Comparison of ENCODE assay signal across 18 cellular contexts in the genomic region with DNA sequence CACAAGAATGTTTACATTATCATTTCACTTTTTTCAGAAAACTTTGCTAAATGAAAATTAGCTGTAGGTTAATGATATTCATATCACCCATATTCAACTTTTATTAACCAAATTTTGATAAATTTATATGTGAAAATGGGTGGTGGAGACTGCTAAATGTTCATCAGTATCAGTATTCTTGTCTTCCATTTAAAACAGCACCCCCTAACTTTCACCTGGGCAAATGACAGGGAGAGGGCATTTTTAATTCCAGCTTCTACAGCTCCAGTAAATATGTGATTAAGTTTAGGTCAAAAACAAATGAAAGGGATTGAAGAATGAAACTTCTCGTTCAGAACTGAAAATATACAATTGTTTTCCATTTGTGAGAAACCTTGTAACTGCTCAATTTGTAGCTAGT.
DNase-seq lines count a peak whose midpoint lies in the region; ATAC-seq, FAIRE-seq and TF ChIP-seq lines count a peak whose summit lies in the region.
"Had no signal": no experiment of that assay in that cellular context is flagged by ENCODE, and none has a peak within 500 bp of the region (broad histone marks: within the 10 kb centered on the region; RNA-seq: fewer than 3 reads in every experiment).

No MANE protein-coding gene starts in this region.

- DNase-seq in D721Med (ENCODE audit: insufficient read length, low spot score): no peak
- DNase-seq in HuH-7.5 (ENCODE audit: low spot score): peak; percentile 2
- DNase-seq in SK-MEL-5 (ENCODE audit: low read depth, low spot score): peak; percentile 2
- no peak for DNase-seq in keratinocyte (ENCODE audit: low read depth, low spot score)
- no peak for DNase-seq in NCI-H748 treated with DMSO at 0.1 percent for 48 hours (lab: John Stamatoyannopoulos, UW)
- no peak for DNase-seq in HepG2 (ENCODE audit: low spot score)
- DNase-seq in KBM-7: no peak
- DNase-seq: activated CD4-positive, CD25-positive, alpha-beta regulatory T cell; effector CD4-positive, alpha-beta T cell; GM23248; hypothalamus; NCI-H1105; NCI-H2171; NCI-H82; thyroid gland had no signal

- H2AFZ ChIP-seq in keratinocyte (ENCODE audit: control insufficient read depth, low read length): no peak overlapping the region
- no peak overlapping the region for H2AFZ ChIP-seq in HepG2 (ENCODE audit: low read length)
- H2AFZ ChIP-seq: GM23248, parathyroid adenoma had no signal

- 0% methylated on average over 1 of the region's 1 CpG for WGBS in HepG2 (ENCODE audit: low lambda C conversion rate)

- H3K4me2 ChIP-seq in keratinocyte (ENCODE audit: control insufficient read depth, extremely low read depth, insufficient read depth, low read depth, low read length) (no peak overlapping the region), HepG2 (ENCODE audit: low read depth, low read length) (no peak overlapping the region)

- POLR2A ChIA-PET in HepG2 (lab: Yijun Ruan, JAX): no interaction called here

- no peak for TF ChIP-seq POLR2A in HepG2 (IDR thresholded peaks at IDR 0.05; ENCODE audit: insufficient read depth in 1 of 2, low read depth in 2 of 2, low read length in 2 of 2)

- H3K4me1 ChIP-seq in keratinocyte (ENCODE audit: control insufficient read depth, extremely low read depth, insufficient read depth, low read length): no peaks in the 10 kb centered on the region
- no peaks in the 10 kb centered on the region for H3K4me1 ChIP-seq in HepG2 (ENCODE audit: insufficient read depth, low read length)
- H3K4me1 ChIP-seq: parathyroid adenoma, thyroid gland had no signal

- H3K9ac ChIP-seq in keratinocyte (ENCODE audit: control insufficient read depth, extremely low read depth, insufficient read depth, low read length) (no peak overlapping the region), HepG2 (ENCODE audit: insufficient read depth, low read depth, low read length) (no peak overlapping the region)
- H3K9ac ChIP-seq: GM23248, parathyroid adenoma had no signal

- no peaks in the 10 kb centered on the region for H3K9me3 ChIP-seq in keratinocyte (ENCODE audit: control insufficient read depth, low read depth, low read length)
- H3K9me3 ChIP-seq in HepG2 (ENCODE audit: low read length): no peaks in the 10 kb centered on the region
- H3K9me3 ChIP-seq: thyroid gland had no signal

- H3K36me3 ChIP-seq in keratinocyte (ENCODE audit: control insufficient read depth in 2 of 2, extremely low read depth in 1 of 2, insufficient read depth in 2 of 2, low read length in 2 of 2) (no peaks in the 10 kb centered on the region), HepG2 (replicated peaks in 1 of 2; ENCODE audit: control insufficient read depth in 1 of 2, insufficient read depth in 2 of 2, low read length in 2 of 2) (no peaks in the 10 kb centered on the region)
- H3K36me3 ChIP-seq: thyroid gland had no signal

- BruUV-seq in HepG2 (replicated peaks; lab: Mats Ljungman, UMichigan): no TSS peak

- dilution Hi-C loops in keratinocyte (cut with MboI; ENCODE audit: extremely low pct_ligation_motif_present, low sequenced_read_pairs): no loop called here

- H3K4me3 ChIP-seq in keratinocyte (ENCODE audit: control insufficient read depth in 2 of 3, extremely low read depth in 1 of 3, insufficient read depth in 2 of 3, low read depth in 1 of 3, low read length in 3 of 3) (no peak overlapping the region), HepG2 (replicated peaks in 1 of 3; ENCODE audit: insufficient read depth in 1 of 3, low read depth in 2 of 3, low read length in 3 of 3) (no peak overlapping the region)
- H3K4me3 ChIP-seq: GM23248, thyroid gland had no signal

- ATAC-seq in HG03097 (IDR thresholded peaks at IDR 0.05; ENCODE audit: low FRiP score, unreplicated experiment) (no peak), HepG2 (no peak)
- ATAC-seq: activated T-helper 17 cell treated with anti-CD3 and anti-CD28 coated beads, Interleukin-2, amount 50 U/mL, for 72 hours had no signal

- in situ Hi-C loops in SK-MEL-5 (cut with HindIII; ENCODE audit: low pct_unique_long_range_greater_than_20kb, low sequenced_read_pairs) (no loop called here), HepG2 (cut with HindIII; ENCODE audit: extremely low pct_ligation_motif_present, low pct_unique_long_range_greater_than_20kb) (no loop called here), KBM-7 (cut with MboI; ENCODE audit: low pct_unique_long_range_greater_than_20kb, low sequenced_read_pairs) (no loop called here)

- H3K79me2 ChIP-seq in keratinocyte (ENCODE audit: control insufficient read depth, insufficient read depth, low read length): no peaks in the 10 kb centered on the region
- no peaks in the 10 kb centered on the region for H3K79me2 ChIP-seq in HepG2 (ENCODE audit: insufficient read depth, low read length)
- H3K79me2 ChIP-seq: parathyroid adenoma had no signal

- CTCF ChIA-PET in HepG2 (lab: Yijun Ruan, JAX; ENCODE audit: low intra/inter-chr PET ratio, low total read pairs): no interaction called here

- TF ChIP-seq EP300 in HepG2 (IDR thresholded peaks at IDR 0.05; ENCODE audit: low read depth in 2 of 2, low read length in 2 of 2): no peak
- TF ChIP-seq EP300 in HepG2 (CRISPR knock-in tag; IDR thresholded peaks at IDR 0.05; ENCODE audit: borderline replicate concordance): no peak

- intact Hi-C loops in HepG2 (cut with micrococcal nuclease; ENCODE audit: unreplicated experiment): no loop called here

- TF ChIP-seq CTCF in D721Med (IDR thresholded peaks at IDR 0.05; ENCODE audit: insufficient read depth, missing control alignments): no peak
- peak in 2 of 3 experiments; percentile 25 to 28 for TF ChIP-seq CTCF in keratinocyte (optimal IDR thresholded peaks at IDR 0.05 in 1 of 3, IDR thresholded peaks at IDR 0.05 in 1 of 3, conservative IDR thresholded peaks at IDR 0.05 in 1 of 3; ENCODE audit: extremely low read depth in 1 of 3, insufficient read depth in 2 of 3, low read length in 3 of 3)
- no peak for TF ChIP-seq CTCF in HepG2 (CRISPR knock-in tag; IDR thresholded peaks at IDR 0.05)

- TF ChIP-seq RAD21 in HepG2 (CRISPR knock-in tag; IDR thresholded peaks at IDR 0.05): no peak

- H3K27me3 ChIP-seq in keratinocyte (ENCODE audit: control insufficient read depth, extremely low read depth, insufficient read depth, low read length) (no peaks in the 10 kb centered on the region), HepG2 (ENCODE audit: control insufficient read depth in 1 of 2, insufficient read depth in 2 of 2, low read length in 2 of 2) (no peaks in the 10 kb centered on the region)
- H3K27me3 ChIP-seq: thyroid gland had no signal

- H4K20me1 ChIP-seq in keratinocyte (ENCODE audit: control insufficient read depth, extremely low read depth, insufficient read depth, low read length): no peaks in the 10 kb centered on the region
- no peaks in the 10 kb centered on the region for H4K20me1 ChIP-seq in HepG2 (ENCODE audit: insufficient read depth, low read length)

- FAIRE-seq in D721Med (lab: Jason Lieb, UNC): peak; percentile 75
- no peak for FAIRE-seq in keratinocyte (lab: Jason Lieb, UNC)
- FAIRE-seq in HepG2 (lab: Jason Lieb, UNC): no peak

- H3K27ac ChIP-seq in keratinocyte (ENCODE audit: control insufficient read depth, insufficient read depth, low read length) (no peak overlapping the region), HepG2 (ENCODE audit: extremely low read length, insufficient read depth, low read length) (no peak overlapping the region)
- H3K27ac ChIP-seq: GM23248, parathyroid adenoma, thyroid gland had no signal

- no peaks in the 10 kb centered on the region for H3K9me1 ChIP-seq in keratinocyte (ENCODE audit: control insufficient read depth, extremely low read depth, insufficient read depth, low read length)

TF ChIP-seq in HepG2, 621 proteins besides CTCF, POLR2A, EP300 and RAD21 (continues in another document):
- TF ChIP-seq ZBTB7B (CRISPR knock-in tag; IDR thresholded peaks at IDR 0.05): no peak
- TF ChIP-seq, protein P1, sequence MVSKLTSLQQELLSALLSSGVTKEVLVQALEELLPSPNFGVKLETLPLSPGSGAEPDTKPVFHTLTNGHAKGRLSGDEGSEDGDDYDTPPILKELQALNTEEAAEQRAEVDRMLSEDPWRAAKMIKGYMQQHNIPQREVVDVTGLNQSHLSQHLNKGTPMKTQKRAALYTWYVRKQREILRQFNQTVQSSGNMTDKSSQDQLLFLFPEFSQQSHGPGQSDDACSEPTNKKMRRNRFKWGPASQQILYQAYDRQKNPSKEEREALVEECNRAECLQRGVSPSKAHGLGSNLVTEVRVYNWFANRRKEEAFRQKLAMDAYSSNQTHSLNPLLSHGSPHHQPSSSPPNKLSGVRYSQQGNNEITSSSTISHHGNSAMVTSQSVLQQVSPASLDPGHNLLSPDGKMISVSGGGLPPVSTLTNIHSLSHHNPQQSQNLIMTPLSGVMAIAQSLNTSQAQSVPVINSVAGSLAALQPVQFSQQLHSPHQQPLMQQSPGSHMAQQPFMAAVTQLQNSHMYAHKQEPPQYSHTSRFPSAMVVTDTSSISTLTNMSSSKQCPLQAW (CRISPR knock-in tag; IDR thresholded peaks at IDR 0.05): no peak
- TF ChIP-seq HOXD1 (CRISPR knock-in tag; IDR thresholded peaks at IDR 0.05): no peak
- TF ChIP-seq MYPOP (CRISPR knock-in tag; IDR thresholded peaks at IDR 0.05): no peak
- TF ChIP-seq ZNF20 (CRISPR knock-in tag; IDR thresholded peaks at IDR 0.05): no peak
- TF ChIP-seq MIER2 (CRISPR knock-in tag; IDR thresholded peaks at IDR 0.05): no peak
- no peak for TF ChIP-seq ATF1 (CRISPR knock-in tag; IDR thresholded peaks at IDR 0.05)
- no peak for TF ChIP-seq BCL6 (CRISPR knock-in tag; IDR thresholded peaks at IDR 0.05)
- TF ChIP-seq ZNF841 (CRISPR knock-in tag; IDR thresholded peaks at IDR 0.05; ENCODE audit: borderline replicate concordance): no peak
- no peak for TF ChIP-seq ZFP36L2 (CRISPR knock-in tag; IDR thresholded peaks at IDR 0.05)
- TF ChIP-seq ZNF790 (CRISPR knock-in tag; IDR thresholded peaks at IDR 0.05; ENCODE audit: borderline replicate concordance): no peak
- no peak for TF ChIP-seq NCOA5 (CRISPR knock-in tag; IDR thresholded peaks at IDR 0.05)
- TF ChIP-seq ZNF557 (CRISPR knock-in tag; IDR thresholded peaks at IDR 0.05): no peak
- no peak for TF ChIP-seq HES4 (CRISPR knock-in tag; IDR thresholded peaks at IDR 0.05; ENCODE audit: borderline replicate concordance)

Comparison
In these comparisons a context has a peak if more than half of its experiments do, and no peak if none do; other contexts are left out.
1. DNase-seq: peak in HuH-7.5 (single experiment) and SK-MEL-5 (single experiment); none in D721Med (single experiment), keratinocyte (single experiment), NCI-H748 treated with DMSO at 0.1 percent for 48 hours (single experiment), HepG2 (single experiment) and KBM-7 (single experiment).
2. CTCF ChIP-seq: peak in keratinocyte (2 of 3); none in D721Med (single experiment) and HepG2 (single experiment).